Comparison of ENCODE assay signal across 8 cellular contexts in genomic region chr3:156676467-156677119, GRCh38. TPM values are rescaled to one million over a fixed set of nuclear protein-coding genes. Genes with fewer than 3 reads are reported as not detected.
A peak's percentile ranks its signal among the peaks of the same experiment; 100 is the strongest.
DNase-seq lines count a peak whose midpoint lies in the region; FAIRE-seq and TF ChIP-seq lines count a peak whose summit lies in the region.

No MANE protein-coding gene starts in this region.

- H3K36me3 ChIP-seq in BJ (ENCODE audit: control insufficient read depth, insufficient read depth, low read length) (peaks cover 2% of the 10 kb centered on the region), HUES6 (ENCODE audit: control insufficient read depth, insufficient read depth, low read length) (peaks cover 30% of the 10 kb centered on the region), mucosa of rectum (ENCODE audit: control insufficient read depth in 2 of 2, insufficient read depth in 2 of 2, low read length in 2 of 2) (peaks cover 15 to 18% of the 10 kb centered on the region in 2 donors)

- in situ Hi-C loops in astrocyte of the spinal cord (cut with HindIII; ENCODE audit: low sequenced_read_pairs), result loop anchor here (25.0 kb wide), 1 partner anchor 411 kb away; no protein-coding TSS in a partner anchor

- H3K4me1 ChIP-seq in HUES6 (ENCODE audit: control insufficient read depth, insufficient read depth, low read length) (peaks cover 12% of the 10 kb centered on the region), mucosa of rectum (ENCODE audit: control insufficient read depth in 2 of 2, insufficient read depth in 2 of 2, low read length in 2 of 2) (peaks cover 9 to 31% of the 10 kb centered on the region in 2 donors)

- TF ChIP-seq CTCF in BJ (IDR thresholded peaks at IDR 0.05; ENCODE audit: insufficient read depth, low read depth, low read length) (no peak), astrocyte of the spinal cord (IDR thresholded peaks at IDR 0.05; ENCODE audit: low read depth, low read length) (no peak)

- DNase-seq in BJ (ENCODE audit: low read depth) (no peak), astrocyte of the spinal cord (ENCODE audit: low read depth, low spot score) (peak; percentile 54), GM19238 (ENCODE audit: insufficient read length, low spot score) (no peak), MV-4-11 (lab: John Stamatoyannopoulos, UW) (no peak), GM19239 (ENCODE audit: insufficient read length, low spot score) (no peak)
- DNase-seq in activated effector memory CD4-positive, alpha-beta T cell treated with anti-CD3 and anti-CD28 coated beads, Interleukin-2, amount 50 U/mL, for 16 hours, result no peak

- no peak for FAIRE-seq in GM19239 (lab: Jason Lieb, UNC)

- POLR2A ChIA-PET in BJ (lab: Charles Lee), result interaction anchor here (0.6 kb wide), 1 partner anchor 412 kb away, joined by 3 read pairs; no protein-coding TSS in a partner anchor

- H3K4me3 ChIP-seq in BJ (ENCODE audit: low read depth, low read length), result peak overlapping the region; percentile 92
- H3K4me3 ChIP-seq in HUES6 (ENCODE audit: low read depth, low read length), result peak overlapping the region; percentile 72
- H3K4me3 ChIP-seq in astrocyte of the spinal cord (ENCODE audit: low read depth, low read length), result peak overlapping the region; percentile 84
- H3K4me3 ChIP-seq in mucosa of rectum (ENCODE audit: low read length in 2 of 2), result peak overlapping the region; percentile 21 to 87

- CTCF ChIA-PET in BJ (lab: Yijun Ruan, JAX), result interaction anchor here (1.0 to 7.3 kb wide), 7 partner anchors 141 to 461 kb away, joined by 3 to 54 read pairs (median 11); no protein-coding TSS in a partner anchor

- H3K27me3 ChIP-seq in BJ (ENCODE audit: control insufficient read depth, insufficient read depth, low read length), result no peaks in the 10 kb centered on the region
- H3K27me3 ChIP-seq in HUES6 (ENCODE audit: control insufficient read depth, insufficient read depth, low read length), result peaks cover 8% of the 10 kb centered on the region; the same call in 1 of the 2 replicates
- no peaks in the 10 kb centered on the region for H3K27me3 ChIP-seq in mucosa of rectum (ENCODE audit: control insufficient read depth in 2 of 2, insufficient read depth in 2 of 2, low read length in 2 of 2)

- H3K9me3 ChIP-seq in HUES6 (ENCODE audit: control insufficient read depth, insufficient read depth, low read depth, low read length), result no peaks in the 10 kb centered on the region
- no peaks in the 10 kb centered on the region for H3K9me3 ChIP-seq in mucosa of rectum (ENCODE audit: control insufficient read depth in 2 of 2, low read length in 2 of 2)

- H3K27ac ChIP-seq in HUES6 (ENCODE audit: low read depth, low read length) (no peak overlapping the region), mucosa of rectum (ENCODE audit: low read depth in 2 of 2, low read length in 2 of 2) (peak overlapping the region in 1 of 2 donors; percentile 3)

- H3K9ac ChIP-seq in HUES6 (ENCODE audit: low read length), result no peak overlapping the region
- no peak overlapping the region for H3K9ac ChIP-seq in mucosa of rectum (ENCODE audit: low read depth in 1 of 2, low read length in 2 of 2)

RNA-seq across cellular contexts. Expression of gene TIPARP, which starts 2.2 kb away (rescaled TPM):
- polyA plus RNA-seq in BJ (2011; rRNA removed), result 23.0 and 30.9 TPM in 2 replicates
- 30.2 and 37.6 TPM in 2 replicates for polyA minus RNA-seq in BJ (2011; rRNA and poly(A)+ RNA removed)
